In genomic region chr3:159733194-159733860, GRCh38 we compare ENCODE assay signal across 11 cellular contexts.
DNase-seq lines count a peak whose midpoint lies in the region; ATAC-seq, FAIRE-seq and TF ChIP-seq lines count a peak whose summit lies in the region.
"Had no signal": no experiment of that assay in that cellular context is flagged by ENCODE, and none has a peak within 500 bp of the region (broad histone marks: within the 10 kb centered on the region; RNA-seq: fewer than 3 reads in every experiment).

No MANE protein-coding gene starts in this region.

- H3K27ac ChIP-seq in dorsolateral prefrontal cortex = peak overlapping the region in 20 of 59 donors; percentile 1 to 70 (median 44)

- TF ChIP-seq CTCF in fibroblast of villous mesenchyme (IDR thresholded peaks at IDR 0.05; ENCODE audit: insufficient read depth, low read depth, low read length) = no peak
- no peak for TF ChIP-seq CTCF in retinal pigment epithelial cell (conservative IDR thresholded peaks at IDR 0.05; ENCODE audit: low read depth, low read length)
- TF ChIP-seq CTCF in dorsolateral prefrontal cortex (IDR thresholded peaks at IDR 0.05 in 54 of 56, conservative IDR thresholded peaks at IDR 0.05 in 2 of 56; ENCODE audit: low read depth in 1 of 56, partially characterized antibody in 56 of 56) = no peak

- peak; percentile 100 for FAIRE-seq in G401.6 (lab: Jason Lieb, UNC)

- intact Hi-C loops in dorsolateral prefrontal cortex (cut with DNase I) = no loop called here

- H3K4me3 ChIP-seq in fibroblast of villous mesenchyme (ENCODE audit: low read depth, low read length) (no peak overlapping the region), retinal pigment epithelial cell (ENCODE audit: low read length) (peak overlapping the region; percentile 49), dorsolateral prefrontal cortex (peak overlapping the region in 9 of 59 donors; percentile 7 to 33 (median 24))

- ATAC-seq in GM18868 (IDR thresholded peaks at IDR 0.05; ENCODE audit: unreplicated experiment) = no peak
- no peak for ATAC-seq in GM21447 (IDR thresholded peaks at IDR 0.05; ENCODE audit: unreplicated experiment)
- ATAC-seq in GM21360 (IDR thresholded peaks at IDR 0.05; ENCODE audit: unreplicated experiment) = no peak

- DNase-seq in SW480 (ENCODE audit: low spot score) (peak; percentile 52), fibroblast of villous mesenchyme (ENCODE audit: low read depth) (peak; percentile 54), retinal pigment epithelial cell (ENCODE audit: low read depth) (peak; percentile 77), dorsolateral prefrontal cortex (no peak)
- DNase-seq: NCI-H1436 treated with DMSO at 0.1 percent for 48 hours, SHP77 treated with DMSO at 0.1 percent for 48 hours had no signal

- H3K27me3 ChIP-seq in dorsolateral prefrontal cortex = no peaks in the 10 kb centered on the region
- H3K27me3 ChIP-seq: upper lobe of left lung had no signal

Comparison
In these comparisons a context has a peak if more than half of its experiments do, and no peak if none do; other contexts are left out.
1. DNase-seq: peak in SW480 (single experiment), fibroblast of villous mesenchyme (single experiment) and retinal pigment epithelial cell (single experiment); none in dorsolateral prefrontal cortex (0 of 10).